9 cellular contexts compared by ENCODE assay signal in genomic region chr12:6310771-6311610, GRCh38. TPM values are rescaled to one million over a fixed set of nuclear protein-coding genes. Genes with fewer than 3 reads are reported as not detected.
DNase-seq lines count a peak whose midpoint lies in the region; ATAC-seq, FAIRE-seq and TF ChIP-seq lines count a peak whose summit lies in the region.
"Had no signal": no experiment of that assay in that cellular context is flagged by ENCODE, and none has a peak within 500 bp of the region (broad histone marks: within the 10 kb centered on the region; RNA-seq: fewer than 3 reads in every experiment).

No MANE protein-coding gene starts in this region.

- H3K27ac ChIP-seq in HUES6 (ENCODE audit: low read depth, low read length) (no peak overlapping the region), endodermal cell (ENCODE audit: low read depth, low read length) (no peak overlapping the region)
- H3K27ac ChIP-seq in naive thymus-derived CD4-positive, alpha-beta T cell (ENCODE audit: low read depth, low read length), result no peak overlapping the region

- no peaks in the 10 kb centered on the region for H3K9me3 Mint-ChIP-seq in endodermal cell
- H3K9me3 Mint-ChIP-seq in naive thymus-derived CD4-positive, alpha-beta T cell, result no peaks in the 10 kb centered on the region

- peak; percentile 12 for ATAC-seq in naive thymus-derived CD4-positive, alpha-beta T cell

- H3K36me3 ChIP-seq in HUES6 (ENCODE audit: control insufficient read depth, insufficient read depth, low read length) (peaks cover 19% of the 10 kb centered on the region), endodermal cell (ENCODE audit: control insufficient read depth, insufficient read depth, low read length) (no peaks in the 10 kb centered on the region)
- no peaks in the 10 kb centered on the region for H3K36me3 ChIP-seq in naive thymus-derived CD4-positive, alpha-beta T cell (ENCODE audit: control insufficient read depth in 2 of 3, insufficient read depth in 3 of 3, low read length in 3 of 3)

- no peak for FAIRE-seq in H54 (lab: Jason Lieb, UNC)

- H3K9me3 ChIP-seq in HUES6 (ENCODE audit: control insufficient read depth, insufficient read depth, low read depth, low read length) (no peaks in the 10 kb centered on the region), endodermal cell (ENCODE audit: control insufficient read depth, low read length) (no peaks in the 10 kb centered on the region)
- H3K9me3 ChIP-seq in naive thymus-derived CD4-positive, alpha-beta T cell (ENCODE audit: control insufficient read depth in 2 of 3, low read length in 3 of 3), result no peaks in the 10 kb centered on the region

- POLR2A ChIA-PET in naive thymus-derived CD4-positive, alpha-beta T cell (lab: Charles Lee), result no interaction called here

- peak overlapping the region; percentile 13 for H3K9ac ChIP-seq in HUES6 (ENCODE audit: low read length)
- no peak overlapping the region for H3K9ac ChIP-seq in endodermal cell (ENCODE audit: extremely low read depth, low read length, poor library complexity, severe bottlenecking)

- H3K4me1 ChIP-seq in HUES6 (ENCODE audit: control insufficient read depth, insufficient read depth, low read length), result peaks cover 42% of the 10 kb centered on the region
- no peaks in the 10 kb centered on the region for H3K4me1 ChIP-seq in endodermal cell (ENCODE audit: control insufficient read depth, insufficient read depth, low read length)
- no peaks in the 10 kb centered on the region for H3K4me1 ChIP-seq in naive thymus-derived CD4-positive, alpha-beta T cell (ENCODE audit: control insufficient read depth in 2 of 2, insufficient read depth in 2 of 2, low read length in 2 of 2)

- no peak for TF ChIP-seq POLR2A in H54 (IDR thresholded peaks at IDR 0.05; ENCODE audit: low read depth, low read length)

- peaks cover 16% of the 10 kb centered on the region for H3K4me1 Mint-ChIP-seq in endodermal cell
- H3K4me1 Mint-ChIP-seq in naive thymus-derived CD4-positive, alpha-beta T cell, result peaks cover 0 to 7% (median 0%) of the 10 kb centered on the region in 7 donors

- TF ChIP-seq CTCF in endodermal cell (conservative IDR thresholded peaks at IDR 0.05), result peak; percentile 36

- H3K4me3 Mint-ChIP-seq in endodermal cell, result peak overlapping the region; percentile 61
- H3K4me3 Mint-ChIP-seq in naive thymus-derived CD4-positive, alpha-beta T cell, result peak overlapping the region in 6 of 10 donors; percentile 11 to 59 (median 51)

- H3K4me3 ChIP-seq in HUES6 (ENCODE audit: low read depth, low read length) (peak overlapping the region; percentile 77), endodermal cell (ENCODE audit: low read length) (peak overlapping the region; percentile 70)
- no peak overlapping the region for H3K4me3 ChIP-seq in naive thymus-derived CD4-positive, alpha-beta T cell (ENCODE audit: low read length)

- WGBS in endodermal cell (ENCODE audit: insufficient coverage in 1 of 2, insufficient read length in 1 of 2), 2 experiments, result 15 to 30% methylated on average over 19 to 43 of the region's 43 CpGs

- no peak overlapping the region for H3K27ac Mint-ChIP-seq in endodermal cell
- H3K27ac Mint-ChIP-seq in naive thymus-derived CD4-positive, alpha-beta T cell, result no peak overlapping the region

- CTCF ChIA-PET in naive thymus-derived CD4-positive, alpha-beta T cell (lab: Charles Lee), result interaction anchor here (0.6 kb wide), 1 partner anchor 470 kb away, joined by 3 read pairs; no protein-coding TSS in a partner anchor

- peaks cover 22% of the 10 kb centered on the region for H3K36me3 Mint-ChIP-seq in endodermal cell (ENCODE audit: low read depth)
- no peaks in the 10 kb centered on the region for H3K36me3 Mint-ChIP-seq in naive thymus-derived CD4-positive, alpha-beta T cell

- DNase-seq in 8988T (peak; percentile 5), endodermal cell (peak; percentile 93), H54 (ENCODE audit: insufficient read length, low spot score) (no peak), COLO668 (lab: John Stamatoyannopoulos, UW; ENCODE audit: unreplicated experiment) (no peak), HCEC 1CT (no peak), NCI-H1105 (lab: John Stamatoyannopoulos, UW) (no peak)
- DNase-seq in naive thymus-derived CD4-positive, alpha-beta T cell, result no peak
- DNase-seq: NCI-H510A had no signal

- peaks cover 24% of the 10 kb centered on the region for H3K27me3 Mint-ChIP-seq in endodermal cell (ENCODE audit: insufficient read depth)
- H3K27me3 Mint-ChIP-seq in naive thymus-derived CD4-positive, alpha-beta T cell, result peaks cover 6 to 38% (median 8%) of the 10 kb centered on the region in 5 donors

- intact Hi-C loops in naive thymus-derived CD4-positive, alpha-beta T cell (cut with micrococcal nuclease), result no loop called here

- H3K27me3 ChIP-seq in HUES6 (ENCODE audit: control insufficient read depth, insufficient read depth, low read length) (peaks cover 14% of the 10 kb centered on the region), endodermal cell (ENCODE audit: control insufficient read depth, insufficient read depth, low read length, poor library complexity, severe bottlenecking) (peaks cover 16% of the 10 kb centered on the region)
- peaks cover 0 to 7% of the 10 kb centered on the region in 2 donors for H3K27me3 ChIP-seq in naive thymus-derived CD4-positive, alpha-beta T cell (ENCODE audit: control insufficient read depth in 2 of 2, insufficient read depth in 2 of 2, low read length in 2 of 2)

RNA-seq across cellular contexts. Expression of gene PLEKHG6, which starts 0.5 kb away (rescaled TPM):
- total RNA-seq in endodermal cell, result 10 to 100 TPM; 24.8 to 37.2 TPM
- 7.1 TPM for polyA plus RNA-seq in endodermal cell (2013, experiment 1 of 2)
- 4.6 TPM for polyA plus RNA-seq in endodermal cell (2013, experiment 2 of 2)
- total RNA-seq in naive thymus-derived CD4-positive, alpha-beta T cell, result not detected
- 1 to 10 TPM in 1 of 2 donors, under 1 TPM in 1; 0.15 to 1.3 TPM for polyA plus RNA-seq in naive thymus-derived CD4-positive, alpha-beta T cell

RNA-seq across cellular contexts. Expression of gene TNFRSF1A, which starts 30.9 kb away (rescaled TPM):
- 10 to 100 TPM; 43.2 to 86.2 TPM for total RNA-seq in endodermal cell
- 39.7 TPM for polyA plus RNA-seq in endodermal cell (2013, experiment 1 of 2)
- 37.7 TPM for polyA plus RNA-seq in endodermal cell (2013, experiment 2 of 2)
- 10 to 100 TPM; 40.9 to 99.4 (median 67.3) TPM for total RNA-seq in naive thymus-derived CD4-positive, alpha-beta T cell
- polyA plus RNA-seq in naive thymus-derived CD4-positive, alpha-beta T cell, result 10 to 100 TPM; 24.1 to 46.3 TPM

Comparison
In these comparisons a context has a peak if more than half of its experiments do, and no peak if none do; other contexts are left out.
1. DNase-seq: peak in 8988T (single experiment) and endodermal cell (single experiment); none in naive thymus-derived CD4-positive, alpha-beta T cell (0 of 9), H54 (single experiment), COLO668 (single experiment), HCEC 1CT (single experiment) and NCI-H1105 (single experiment).
2. RNA of gene PLEKHG6, which starts 0.5 kb away (total RNA-seq): 24.8 to 37.2 TPM in endodermal cell; not detected in naive thymus-derived CD4-positive, alpha-beta T cell; every median in the first group is over 10 times any median in the second.